ENCODE assay signal across 18 cellular contexts in genomic region chr12:43861847-43862150, GRCh38. TPM values are rescaled to one million over a fixed set of nuclear protein-coding genes. Genes with fewer than 3 reads are reported as not detected.
A peak's percentile ranks its signal among the peaks of the same experiment; 100 is the strongest.
DNase-seq lines count a peak whose midpoint lies in the region; ATAC-seq and TF ChIP-seq lines count a peak whose summit lies in the region.
"Had no signal": no experiment of that assay in that cellular context is flagged by ENCODE, and none has a peak within 500 bp of the region (broad histone marks: within the 10 kb centered on the region; RNA-seq: fewer than 3 reads in every experiment).

No MANE protein-coding gene starts in this region.

- H3K9me3 ChIP-seq in HEK293 (ENCODE audit: control insufficient read depth, insufficient read depth, low read depth, low read length) (no peaks in the 10 kb centered on the region), SJCRH30 (replicated peaks) (no peaks in the 10 kb centered on the region; the same call in 1 of the 2 replicates), osteoblast (ENCODE audit: low read depth, low read length) (no peaks in the 10 kb centered on the region)
- H3K9me3 ChIP-seq: MG63 had no signal

- CTCF ChIA-PET in HEK293 (lab: Yijun Ruan, JAX): interaction anchor here (1.1 kb wide), 1 partner anchor 84 kb away, joined by 3 read pairs; no protein-coding TSS in a partner anchor
- CTCF ChIA-PET in GM10248 (lab: Yijun Ruan, JAX): interaction anchor here (1.0 to 1.2 kb wide), 3 partner anchors 9 to 44 kb away, joined by 3 to 5 read pairs (median 3); no protein-coding TSS in a partner anchor

- POLR2A ChIA-PET in HEK293 (lab: Yijun Ruan, JAX): no interaction called here
- POLR2A ChIA-PET in GM10248 (lab: Yijun Ruan, JAX): no interaction called here

- ATAC-seq in HG03039 (IDR thresholded peaks at IDR 0.05; ENCODE audit: unreplicated experiment) (no peak), HG02798 (IDR thresholded peaks at IDR 0.05; ENCODE audit: poor library complexity, unreplicated experiment) (no peak)

- peaks cover 7% of the 10 kb centered on the region for H3K4me1 ChIP-seq in HEK293 (ENCODE audit: control insufficient read depth, insufficient read depth, low read length)
- peaks cover 20% of the 10 kb centered on the region for H3K4me1 ChIP-seq in SJCRH30
- peaks cover 3% of the 10 kb centered on the region for H3K4me1 ChIP-seq in osteoblast (ENCODE audit: insufficient read depth, low read length)

- TF ChIP-seq CTCF in HEK293 (tag by site-specific recombination; IDR thresholded peaks at IDR 0.05) (no peak), osteoblast (IDR thresholded peaks at IDR 0.05; ENCODE audit: extremely low read depth, low read depth, low read length) (no peak), GM10248 (IDR thresholded peaks at IDR 0.05; ENCODE audit: control extremely low read depth, extremely low read depth, low read depth, missing control alignments) (no peak)

- H3K27ac ChIP-seq in HEK293 (ENCODE audit: extremely low read depth, low read depth, low read length): no peak overlapping the region
- peak overlapping the region; percentile 68 for H3K27ac ChIP-seq in SJCRH30
- H3K27ac ChIP-seq in osteoblast (ENCODE audit: low read depth, low read length): no peak overlapping the region
- H3K27ac ChIP-seq: HL-60 had no signal

- H2AFZ ChIP-seq in osteoblast (ENCODE audit: low read length): no peak overlapping the region

- no peaks in the 10 kb centered on the region for H4K20me1 ChIP-seq in osteoblast (ENCODE audit: insufficient read depth, low read length)

- no peaks in the 10 kb centered on the region for H3K36me3 ChIP-seq in HEK293 (ENCODE audit: control insufficient read depth in 2 of 2, insufficient read depth in 1 of 2, low read length in 2 of 2)
- H3K36me3 ChIP-seq in SJCRH30: no peaks in the 10 kb centered on the region
- no peaks in the 10 kb centered on the region for H3K36me3 ChIP-seq in osteoblast (ENCODE audit: insufficient read depth, low read length)
- H3K36me3 ChIP-seq: MG63 had no signal

- peak overlapping the region; percentile 46 for H3K4me2 ChIP-seq in osteoblast (ENCODE audit: insufficient read depth, low read length)

- H3K79me2 ChIP-seq in osteoblast (ENCODE audit: insufficient read depth, low read length): no peaks in the 10 kb centered on the region

- H3K4me3 ChIP-seq in HEK293 (ENCODE audit: low read depth, low read length) (no peak overlapping the region), SJCRH30 (peak overlapping the region; percentile 10; the same call in 1 of the 2 replicates), osteoblast (ENCODE audit: insufficient read depth, low read length) (no peak overlapping the region)
- H3K4me3 ChIP-seq: MG63 had no signal

- H3K27me3 ChIP-seq in SJCRH30: no peaks in the 10 kb centered on the region
- no peaks in the 10 kb centered on the region for H3K27me3 ChIP-seq in osteoblast (ENCODE audit: insufficient read depth, low read length)
- H3K27me3 ChIP-seq: MG63 had no signal

- peak; percentile 30 to 51 for DNase-seq in SJCRH30
- DNase-seq in foreskin melanocyte: peak; percentile 83
- DNase-seq in osteoblast (ENCODE audit: insufficient read length, low spot score, missing footprints): no peak
- no peak for DNase-seq in GM10248 (ENCODE audit: extremely low spot score)
- DNase-seq in stimulated activated naive CD4-positive, alpha-beta T cell treated with Interleukin-2 at 50 U/mL for 16 hours (lab: John Stamatoyannopoulos, UW): no peak
- DNase-seq: C1 segment of cervical spinal cord, DMS79, Karpas-422, MG63, NCI-H1092 treated with DMSO at 0.1 percent for 48 hours, NCI-H146, NCI-H2081, NCI-H446 treated with DMSO at 0.1 percent for 48 hours, SHP77 had no signal

TF ChIP-seq in HEK293, 187 proteins besides CTCF, POLR2A, EP300 and RAD21:
- TF ChIP-seq ZNF174 (tag by site-specific recombination; IDR thresholded peaks at IDR 0.05) (no peak), KLF16 (tag by site-specific recombination; IDR thresholded peaks at IDR 0.05) (no peak), ZBTB17 (tag by site-specific recombination; IDR thresholded peaks at IDR 0.05) (peak; percentile 52), BCL11B (tag by site-specific recombination; IDR thresholded peaks at IDR 0.05; ENCODE audit: low read depth) (no peak), SALL2 (tag by site-specific recombination; IDR thresholded peaks at IDR 0.05; ENCODE audit: borderline replicate concordance) (no peak)
TF ChIP-seq in HEK293: peak in this region for 1.

RNA-seq across cellular contexts. Expression of gene TMEM117, which starts 25.9 kb away (rescaled TPM):
- total RNA-seq in SJCRH30 (2014; rRNA removed; shearing (Covaris generic)): 12.6 and 15.9 TPM in 2 replicates
- total RNA-seq in osteoblast: 20.6 and 22.4 TPM in 2 replicates

RNA-seq across cellular contexts. Expression of gene TWF1, which starts 55.7 kb away (rescaled TPM):
- 125 and 147 TPM in 2 replicates for total RNA-seq in SJCRH30 (2014; rRNA removed; shearing (Covaris generic))
- 180 and 219 TPM in 2 replicates for total RNA-seq in osteoblast

Comparison
In these comparisons a context has a peak if more than half of its experiments do, and no peak if none do; other contexts are left out.
1. DNase-seq: peak in SJCRH30 (2 of 2) and foreskin melanocyte (single experiment); none in osteoblast (single experiment), GM10248 (single experiment) and stimulated activated naive CD4-positive, alpha-beta T cell treated with Interleukin-2 at 50 U/mL for 16 hours (single experiment).